16 cellular contexts compared by ENCODE assay signal in the genomic region with DNA sequence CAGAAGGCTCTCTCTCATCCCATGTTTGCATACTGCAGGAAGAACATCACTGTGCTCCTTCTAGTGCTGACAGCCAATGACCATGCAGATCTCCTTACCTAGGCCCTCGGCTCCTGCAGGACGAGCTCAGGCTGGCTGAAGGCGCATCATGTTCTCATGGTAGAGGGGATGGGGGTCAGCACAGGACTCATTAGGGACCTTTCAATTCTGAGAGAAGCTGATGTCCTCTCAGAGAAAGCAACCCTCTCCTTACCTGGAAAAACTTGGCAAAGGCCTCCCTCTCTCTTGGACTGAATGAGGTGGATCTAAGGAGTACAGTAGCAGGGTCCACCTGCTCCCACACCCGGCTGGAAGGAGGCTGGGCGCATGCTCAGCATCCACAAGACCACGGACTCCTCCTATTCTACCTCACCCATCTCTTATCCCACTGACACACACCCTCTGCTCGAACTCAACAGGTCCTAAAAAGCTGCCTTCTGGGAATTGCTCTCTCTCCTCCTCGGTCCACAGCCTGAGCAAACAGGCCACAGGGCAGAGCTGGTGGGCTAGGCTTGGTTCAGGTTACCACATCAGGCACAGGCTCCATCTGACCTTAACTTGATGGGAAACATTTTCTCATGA.
DNase-seq lines count a peak whose midpoint lies in the region; ATAC-seq, FAIRE-seq and TF ChIP-seq lines count a peak whose summit lies in the region.
"Had no signal": no experiment of that assay in that cellular context is flagged by ENCODE, and none has a peak within 500 bp of the region (broad histone marks: within the 10 kb centered on the region; RNA-seq: fewer than 3 reads in every experiment).

No MANE protein-coding gene starts in this region.

- peaks cover 0 to 35% of the 10 kb centered on the region in 2 experiments; a peak in 1 of 3 replicates for H3K36me3 ChIP-seq in HEK293 (ENCODE audit: control insufficient read depth in 2 of 2, insufficient read depth in 1 of 2, low read length in 2 of 2)

- no peak overlapping the region for H3K4me3 Mint-ChIP-seq in central memory CD8-positive, alpha-beta T cell
- peak overlapping the region; percentile 29 for H3K4me3 Mint-ChIP-seq in nephron progenitor cell

- H3K4me3 ChIP-seq in HEK293 (ENCODE audit: low read depth, low read length) = no peak overlapping the region

- peaks cover 14% of the 10 kb centered on the region for H3K36me3 Mint-ChIP-seq in central memory CD8-positive, alpha-beta T cell (ENCODE audit: insufficient read depth)
- peaks cover 7% of the 10 kb centered on the region for H3K36me3 Mint-ChIP-seq in nephron progenitor cell (ENCODE audit: low read depth)

- peak overlapping the region; percentile 70 for H3K27ac ChIP-seq in C4-2B
- no peak overlapping the region for H3K27ac ChIP-seq in HEK293 (ENCODE audit: extremely low read depth, low read depth, low read length)

- CTCF ChIA-PET in HEK293 (lab: Yijun Ruan, JAX) = interaction anchor here (1.2 kb wide), 1 partner anchor 124 kb away, joined by 3 read pairs; no protein-coding TSS in a partner anchor

- H3K9me3 ChIP-seq in HEK293 (ENCODE audit: control insufficient read depth, insufficient read depth, low read depth, low read length) = no peaks in the 10 kb centered on the region
- H3K9me3 ChIP-seq: SK-N-SH had no signal

- H3K27ac Mint-ChIP-seq in central memory CD8-positive, alpha-beta T cell (ENCODE audit: low read depth) = peak overlapping the region; percentile 63
- H3K27ac Mint-ChIP-seq in nephron progenitor cell = peak overlapping the region; percentile 81

- DNase-seq in central memory CD8-positive, alpha-beta T cell (ENCODE audit: low spot score in 2 of 2) = no peak
- DNase-seq in nephron progenitor cell (no peak), HUDEP-2 (lab: John Stamatoyannopoulos, UW; ENCODE audit: unreplicated experiment in 76 of 76) (no peak), HTR-8/SVneo (ENCODE audit: insufficient read length, low spot score) (no peak), foreskin melanocyte (no peak)
- DNase-seq: activated CD4-positive, alpha-beta T cell treated with anti-CD3 and anti-CD28 coated beads, Interleukin-2, amount 50 U/mL, for 4 hours; activated T-cell treated with anti-CD3 and anti-CD28 coated beads, Interleukin-2, amount 50 U/mL, for 4 hours; H7; NCI-H2029 treated with DMSO at 0.1 percent for 48 hours; NCI-H526; SK-N-SH; substantia nigra had no signal

- H3K27me3 Mint-ChIP-seq in central memory CD8-positive, alpha-beta T cell = no peaks in the 10 kb centered on the region
- H3K27me3 Mint-ChIP-seq in nephron progenitor cell (ENCODE audit: low read depth, poor library complexity) = peaks cover 5% of the 10 kb centered on the region

- TF ChIP-seq CTCF in C4-2B (conservative IDR thresholded peaks at IDR 0.05) (no peak), HEK293 (tag by site-specific recombination; IDR thresholded peaks at IDR 0.05) (no peak), nephron progenitor cell (IDR thresholded peaks at IDR 0.05) (no peak)

- POLR2A ChIA-PET in HEK293 (lab: Yijun Ruan, JAX) = no interaction called here

- no peak for FAIRE-seq in HTR-8/SVneo (lab: Jason Lieb, UNC)
- FAIRE-seq: colon had no signal

- H3K4me1 ChIP-seq in HEK293 (ENCODE audit: control insufficient read depth, insufficient read depth, low read length) = peaks cover 3% of the 10 kb centered on the region; the same call in 1 of the 2 replicates

- ATAC-seq in central memory CD8-positive, alpha-beta T cell (replicated peaks; ENCODE audit: extremely low read depth, poor library complexity, severe bottlenecking) = no peak
- ATAC-seq: activated T-cell treated with anti-CD3 and anti-CD28 coated beads, Interleukin-2, amount 50 U/mL, for 4 hours; Panc1 had no signal

- no peaks in the 10 kb centered on the region for H3K9me3 Mint-ChIP-seq in central memory CD8-positive, alpha-beta T cell
- no peaks in the 10 kb centered on the region for H3K9me3 Mint-ChIP-seq in nephron progenitor cell
- H3K9me3 Mint-ChIP-seq: activated T-cell treated with anti-CD3 and anti-CD28 coated beads, Interleukin-2, amount 50 U/mL, for 4 hours had no signal

- H3K4me1 Mint-ChIP-seq in central memory CD8-positive, alpha-beta T cell = peaks cover 55% of the 10 kb centered on the region
- peaks cover 51% of the 10 kb centered on the region for H3K4me1 Mint-ChIP-seq in nephron progenitor cell

TF ChIP-seq in HEK293, 187 proteins besides CTCF, POLR2A, EP300 and RAD21:
- TF ChIP-seq ZNF335 (tag by site-specific recombination; conservative IDR thresholded peaks at IDR 0.05) (no peak), KLF10 (tag by site-specific recombination; IDR thresholded peaks at IDR 0.05) (no peak), SCRT2 (tag by site-specific recombination; IDR thresholded peaks at IDR 0.05) (peak; percentile 88), ZNF548 (tag by site-specific recombination; IDR thresholded peaks at IDR 0.05) (no peak), KLF1 (tag by site-specific recombination; IDR thresholded peaks at IDR 0.05) (peak; percentile 57; the same call in 1 of the 2 replicates), ZNF830 (tag by site-specific recombination; IDR thresholded peaks at IDR 0.05; ENCODE audit: low read depth) (no peak), ZNF274 (IDR thresholded peaks at IDR 0.05; ENCODE audit: low read length) (no peak), ZNF274 (tag by site-specific recombination; IDR thresholded peaks at IDR 0.05; ENCODE audit: borderline replicate concordance) (no peak), ZNF624 (tag by site-specific recombination; IDR thresholded peaks at IDR 0.05) (no peak), ZNF621 (tag by site-specific recombination; IDR thresholded peaks at IDR 0.05) (no peak), ZNF544 (tag by site-specific recombination; IDR thresholded peaks at IDR 0.05) (no peak), ZNF341 (tag by site-specific recombination; IDR thresholded peaks at IDR 0.05; ENCODE audit: low read depth) (no peak), SCRT1 (tag by site-specific recombination; IDR thresholded peaks at IDR 0.05; ENCODE audit: borderline replicate concordance) (peak; percentile 56; the same call in 1 of the 2 replicates), ZNF423 (tag by site-specific recombination; IDR thresholded peaks at IDR 0.05) (no peak)
- TF ChIP-seq, protein P1, sequence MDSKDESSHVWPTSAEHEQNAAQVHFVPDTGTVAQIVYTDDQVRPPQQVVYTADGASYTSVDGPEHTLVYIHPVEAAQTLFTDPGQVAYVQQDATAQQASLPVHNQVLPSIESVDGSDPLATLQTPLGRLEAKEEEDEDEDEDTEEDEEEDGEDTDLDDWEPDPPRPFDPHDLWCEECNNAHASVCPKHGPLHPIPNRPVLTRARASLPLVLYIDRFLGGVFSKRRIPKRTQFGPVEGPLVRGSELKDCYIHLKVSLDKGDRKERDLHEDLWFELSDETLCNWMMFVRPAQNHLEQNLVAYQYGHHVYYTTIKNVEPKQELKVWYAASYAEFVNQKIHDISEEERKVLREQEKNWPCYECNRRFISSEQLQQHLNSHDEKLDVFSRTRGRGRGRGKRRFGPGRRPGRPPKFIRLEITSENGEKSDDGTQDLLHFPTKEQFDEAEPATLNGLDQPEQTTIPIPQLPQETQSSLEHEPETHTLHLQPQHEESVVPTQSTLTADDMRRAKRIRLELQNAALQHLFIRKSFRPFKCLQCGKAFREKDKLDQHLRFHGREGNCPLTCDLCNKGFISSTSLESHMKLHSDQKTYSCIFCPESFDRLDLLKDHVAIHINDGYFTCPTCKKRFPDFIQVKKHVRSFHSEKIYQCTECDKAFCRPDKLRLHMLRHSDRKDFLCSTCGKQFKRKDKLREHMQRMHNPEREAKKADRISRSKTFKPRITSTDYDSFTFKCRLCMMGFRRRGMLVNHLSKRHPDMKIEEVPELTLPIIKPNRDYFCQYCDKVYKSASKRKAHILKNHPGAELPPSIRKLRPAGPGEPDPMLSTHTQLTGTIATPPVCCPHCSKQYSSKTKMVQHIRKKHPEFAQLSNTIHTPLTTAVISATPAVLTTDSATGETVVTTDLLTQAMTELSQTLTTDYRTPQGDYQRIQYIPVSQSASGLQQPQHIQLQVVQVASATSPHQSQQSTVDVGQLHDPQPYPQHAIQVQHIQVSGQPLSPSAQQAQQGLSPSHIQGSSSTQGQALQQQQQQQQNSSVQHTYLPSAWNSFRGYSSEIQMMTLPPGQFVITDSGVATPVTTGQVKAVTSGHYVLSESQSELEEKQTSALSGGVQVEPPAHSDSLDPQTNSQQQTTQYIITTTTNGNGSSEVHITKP (tag by site-specific recombination; IDR thresholded peaks at IDR 0.05) = no peak
- TF ChIP-seq, protein P2, sequence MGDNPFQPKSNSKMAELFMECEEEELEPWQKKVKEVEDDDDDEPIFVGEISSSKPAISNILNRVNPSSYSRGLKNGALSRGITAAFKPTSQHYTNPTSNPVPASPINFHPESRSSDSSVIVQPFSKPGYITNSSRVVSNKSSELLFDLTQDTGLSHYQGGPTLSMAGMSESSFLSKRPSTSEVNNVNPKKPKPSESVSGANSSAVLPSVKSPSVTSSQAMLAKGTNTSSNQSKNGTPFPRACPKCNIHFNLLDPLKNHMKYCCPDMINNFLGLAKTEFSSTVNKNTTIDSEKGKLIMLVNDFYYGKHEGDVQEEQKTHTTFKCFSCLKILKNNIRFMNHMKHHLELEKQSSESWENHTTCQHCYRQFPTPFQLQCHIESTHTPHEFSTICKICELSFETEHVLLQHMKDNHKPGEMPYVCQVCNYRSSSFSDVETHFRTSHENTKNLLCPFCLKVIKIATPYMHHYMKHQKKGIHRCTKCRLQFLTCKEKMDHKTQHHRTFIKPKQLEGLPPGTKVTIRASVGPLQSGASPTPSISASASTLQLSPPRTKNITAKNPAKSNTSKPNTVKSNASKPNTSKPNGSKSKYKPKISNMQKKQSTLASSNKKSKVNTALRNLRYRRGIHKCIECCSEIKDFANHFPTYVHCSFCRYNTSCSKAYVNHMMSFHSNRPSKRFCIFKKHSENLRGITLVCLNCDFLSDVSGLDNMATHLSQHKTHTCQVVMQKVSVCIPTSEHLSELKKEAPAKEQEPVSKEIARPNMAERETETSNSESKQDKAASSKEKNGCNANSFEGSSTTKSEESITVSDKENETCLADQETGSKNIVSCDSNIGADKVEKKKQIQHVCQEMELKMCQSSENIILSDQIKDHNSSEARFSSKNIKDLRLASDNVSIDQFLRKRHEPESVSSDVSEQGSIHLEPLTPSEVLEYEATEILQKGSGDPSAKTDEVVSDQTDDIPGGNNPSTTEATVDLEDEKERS (tag by site-specific recombination; IDR thresholded peaks at IDR 0.05) = no peak
